1 cellular context compared by ENCODE assay signal in the genomic region with DNA sequence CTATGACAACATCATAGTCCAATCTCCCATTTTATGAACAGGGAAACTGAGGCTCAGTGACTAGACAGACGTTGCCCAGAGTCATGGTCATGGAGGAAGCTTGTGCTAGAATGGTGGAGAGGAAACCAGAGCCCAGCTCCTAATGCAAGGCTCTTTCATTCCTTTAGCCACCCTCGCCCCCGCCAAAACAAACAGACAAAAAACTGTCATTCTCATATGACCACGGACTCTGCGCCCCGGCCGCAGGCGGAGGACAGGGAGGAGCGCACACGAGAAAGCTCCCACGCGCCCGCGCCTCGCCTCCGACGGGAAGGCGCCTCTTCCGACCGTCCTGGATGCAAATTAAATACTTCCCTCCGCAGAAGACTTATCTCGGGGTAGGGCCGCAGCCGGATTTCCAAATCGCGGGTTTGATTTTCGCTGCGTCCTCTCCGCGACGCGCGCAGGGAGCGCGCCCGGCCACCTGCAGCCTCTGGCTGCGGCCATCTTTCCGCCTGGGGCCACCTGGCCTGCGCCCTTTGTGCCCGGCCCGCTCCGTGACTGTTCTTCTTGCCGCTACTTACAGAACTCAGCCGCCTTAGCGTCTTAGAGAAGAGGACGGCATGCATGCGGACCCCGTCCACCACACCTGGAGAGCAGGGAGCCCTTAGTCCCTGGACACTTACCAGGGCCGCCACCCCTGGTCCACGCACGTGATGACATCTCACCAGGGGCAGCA.
TF ChIP-seq lines count a peak whose summit lies in the region.

No MANE protein-coding gene starts in this region.

TF ChIP-seq in HepG2, 621 proteins besides CTCF, POLR2A, EP300 and RAD21 (continued from another document):
- TF ChIP-seq ZNF230 (CRISPR knock-in tag; IDR thresholded peaks at IDR 0.05), result 0 out of 2 replicates have a peak, but pooled peaks have one; percentile 80
- TF ChIP-seq UBTF (CRISPR knock-in tag; IDR thresholded peaks at IDR 0.05), result no peak
- 0 out of 2 replicates have a peak, but pooled peaks have one; percentile 55 for TF ChIP-seq ZNF556 (CRISPR knock-in tag; IDR thresholded peaks at IDR 0.05; ENCODE audit: borderline replicate concordance)
- no peak for TF ChIP-seq REST (IDR thresholded peaks at IDR 0.05; ENCODE audit: borderline replicate concordance in 1 of 2, low read depth in 1 of 2, low read length in 2 of 2)
- TF ChIP-seq FOXO1 (CRISPR knock-in tag; IDR thresholded peaks at IDR 0.05), result no peak
- 0 out of 2 replicates have a peak, but pooled peaks have one; percentile 27 for TF ChIP-seq ZNF761 (CRISPR knock-in tag; conservative IDR thresholded peaks at IDR 0.05)
- TF ChIP-seq HOXA3 (CRISPR knock-in tag; IDR thresholded peaks at IDR 0.05), result 0 out of 2 replicates have a peak, but pooled peaks have one; percentile 17
- TF ChIP-seq, protein P1, sequence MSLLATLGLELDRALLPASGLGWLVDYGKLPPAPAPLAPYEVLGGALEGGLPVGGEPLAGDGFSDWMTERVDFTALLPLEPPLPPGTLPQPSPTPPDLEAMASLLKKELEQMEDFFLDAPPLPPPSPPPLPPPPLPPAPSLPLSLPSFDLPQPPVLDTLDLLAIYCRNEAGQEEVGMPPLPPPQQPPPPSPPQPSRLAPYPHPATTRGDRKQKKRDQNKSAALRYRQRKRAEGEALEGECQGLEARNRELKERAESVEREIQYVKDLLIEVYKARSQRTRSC (CRISPR knock-in tag; IDR thresholded peaks at IDR 0.05; ENCODE audit: low read depth), result 0 out of 2 replicates have a peak, but pooled peaks have one; percentile 43
- 0 out of 2 replicates have a peak, but pooled peaks have one; percentile 80 for TF ChIP-seq MEIS1 (CRISPR knock-in tag; IDR thresholded peaks at IDR 0.05; ENCODE audit: borderline replicate concordance)
- peak; percentile 45; the same call in 1 of the 2 replicates for TF ChIP-seq RBFOX2 (IDR thresholded peaks at IDR 0.05; ENCODE audit: low read depth, low read length)
- no peak for TF ChIP-seq ZBTB21 (CRISPR knock-in tag; IDR thresholded peaks at IDR 0.05)
- no peak for TF ChIP-seq NFE2 (CRISPR knock-in tag; IDR thresholded peaks at IDR 0.05)
- TF ChIP-seq ZNF34 (CRISPR knock-in tag; IDR thresholded peaks at IDR 0.05; ENCODE audit: borderline replicate concordance), result 0 out of 2 replicates have a peak, but pooled peaks have one; percentile 62
- no peak for TF ChIP-seq ZC3H4 (CRISPR knock-in tag; IDR thresholded peaks at IDR 0.05; ENCODE audit: borderline replicate concordance)
- peak; percentile 22 for TF ChIP-seq AGO2 (optimal IDR thresholded peaks at IDR 0.05; ENCODE audit: low read depth, low read length)
- no peak for TF ChIP-seq ATM (IDR thresholded peaks at IDR 0.05; ENCODE audit: borderline replicate concordance)
- no peak for TF ChIP-seq TOE1 (CRISPR knock-in tag; IDR thresholded peaks at IDR 0.05)
- no peak for TF ChIP-seq ZNF136 (CRISPR knock-in tag; IDR thresholded peaks at IDR 0.05; ENCODE audit: low read depth)
- TF ChIP-seq ZNF660 (CRISPR knock-in tag; IDR thresholded peaks at IDR 0.05; ENCODE audit: borderline replicate concordance, low read depth), result no peak
- no peak for TF ChIP-seq XBP1 (CRISPR knock-in tag; IDR thresholded peaks at IDR 0.05)
- no peak for TF ChIP-seq ZFP82 (CRISPR knock-in tag; IDR thresholded peaks at IDR 0.05; ENCODE audit: borderline replicate concordance)
- peak; percentile 74 for TF ChIP-seq PRPF4 (IDR thresholded peaks at IDR 0.05; ENCODE audit: low read depth, low read length, poor library complexity, severe bottlenecking)
- TF ChIP-seq ZNF33B (CRISPR knock-in tag; IDR thresholded peaks at IDR 0.05), result no peak
TF ChIP-seq in HepG2: peak in this region for 17.
